In the genomic region with DNA sequence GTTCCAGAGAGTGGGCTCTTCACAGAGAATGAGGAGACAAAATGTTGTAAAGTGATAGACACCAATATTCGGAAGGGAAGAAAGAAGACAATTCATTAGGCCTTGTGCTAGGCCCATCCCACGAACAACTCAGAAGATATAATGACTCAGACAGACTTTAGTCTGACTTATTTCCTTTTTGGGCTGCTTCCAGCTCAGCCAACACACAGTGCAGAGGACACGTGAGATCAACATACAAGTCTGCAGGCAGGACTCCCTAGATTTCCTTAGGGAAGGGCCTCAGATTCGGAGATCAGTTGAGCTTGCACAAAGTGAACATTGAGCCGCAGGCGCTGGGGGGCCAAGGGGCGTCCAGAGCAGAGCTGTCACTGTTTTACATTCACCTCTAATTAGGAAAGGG, we compare ENCODE assay signal across 11 cellular contexts.
DNase-seq lines count a peak whose midpoint lies in the region; ATAC-seq and TF ChIP-seq lines count a peak whose summit lies in the region.
"Had no signal": no experiment of that assay in that cellular context is flagged by ENCODE, and none has a peak within 500 bp of the region (broad histone marks: within the 10 kb centered on the region; RNA-seq: fewer than 3 reads in every experiment).

No MANE protein-coding gene starts in this region.

- peak; percentile 45 for DNase-seq in ACHN
- peak; percentile 34 for DNase-seq in HT-29 (ENCODE audit: low spot score)
- DNase-seq in body of pancreas: peak in 3 of 4 donors; percentile 7 to 33 (median 22)
- peak; percentile 92 for DNase-seq in kidney tubule cell (ENCODE audit: low spot score)
- no peak for DNase-seq in activated CD4-positive, alpha-beta T cell treated with anti-CD3 and anti-CD28 coated beads for 1 hour
- DNase-seq in activated naive CD4-positive, alpha-beta T cell (lab: John Stamatoyannopoulos, UW): no peak
- DNase-seq in DMS79 (lab: John Stamatoyannopoulos, UW): no peak
- DNase-seq: activated naive CD4-positive, alpha-beta T cell treated with Interleukin-2 at 50 U/mL for 16 hours; NCI-H1694; T1000 had no signal

- in situ Hi-C loops in ACHN (cut with HindIII; ENCODE audit: low pct_ligation_motif_present, low pct_unique_long_range_greater_than_20kb, low sequenced_read_pairs): no loop called here

- H3K27me3 ChIP-seq in body of pancreas: no peaks in the 10 kb centered on the region

- ATAC-seq in body of pancreas: no peak
- no peak for ATAC-seq in GM18868 (IDR thresholded peaks at IDR 0.05; ENCODE audit: unreplicated experiment)

- no peak for TF ChIP-seq CTCF in body of pancreas (IDR thresholded peaks at IDR 0.05)

- WGBS in body of pancreas, 2 donors: 51 to 56% methylated on average over 7 of the region's 7 CpGs

- intact Hi-C loops in body of pancreas (cut with DNase I): no loop called here

- H3K4me1 ChIP-seq in body of pancreas: no peaks in the 10 kb centered on the region

- H3K4me3 ChIP-seq in body of pancreas: no peak overlapping the region

- no peaks in the 10 kb centered on the region for H3K9me3 ChIP-seq in body of pancreas

- TF ChIP-seq POLR2A in body of pancreas (IDR thresholded peaks at IDR 0.05): no peak

- H3K27ac ChIP-seq in body of pancreas: no peak overlapping the region

- no peaks in the 10 kb centered on the region for H3K36me3 ChIP-seq in body of pancreas (replicated peaks in 1 of 2; ENCODE audit: insufficient read depth in 1 of 2, low read depth in 2 of 2)

Comparison
In these comparisons a context has a peak if more than half of its experiments do, and no peak if none do; other contexts are left out.
1. DNase-seq: peak in ACHN (single experiment), HT-29 (single experiment), body of pancreas (3 of 4) and kidney tubule cell (single experiment); none in activated CD4-positive, alpha-beta T cell treated with anti-CD3 and anti-CD28 coated beads for 1 hour (single experiment), activated naive CD4-positive, alpha-beta T cell (0 of 4) and DMS79 (single experiment).